In the genomic region with DNA sequence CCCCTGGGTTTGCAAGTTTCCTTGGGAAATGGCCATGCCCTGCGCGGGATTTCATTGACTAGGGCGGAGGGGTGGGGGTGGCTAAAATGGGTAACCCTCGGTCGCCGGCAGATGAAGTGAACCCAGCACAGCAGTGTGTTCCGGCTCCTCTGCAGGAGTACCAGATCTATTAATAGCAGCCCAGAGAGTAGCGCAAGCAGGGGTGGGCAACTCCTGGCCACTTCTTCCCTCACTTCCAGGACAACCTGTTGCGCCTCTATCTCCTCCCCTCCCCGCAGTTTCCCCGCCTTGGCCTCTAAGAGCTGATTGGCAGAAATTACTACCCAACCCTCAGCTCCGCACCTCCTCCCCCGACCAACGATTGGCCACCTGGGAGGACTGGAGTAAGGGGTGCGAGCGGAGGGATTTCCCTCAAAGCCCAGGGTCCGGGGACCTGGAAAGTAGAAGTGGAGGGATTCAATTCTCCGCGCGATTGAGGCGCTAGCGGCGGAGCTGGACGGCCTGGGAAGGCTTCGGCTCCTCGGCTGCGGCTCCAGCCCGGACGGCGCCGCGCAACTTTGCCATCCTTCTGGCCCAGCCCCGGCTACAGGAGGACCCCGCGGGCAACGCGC, we compare ENCODE assay signal across 8 cellular contexts. TPM values are rescaled to one million over a fixed set of nuclear protein-coding genes. Genes with fewer than 3 reads are reported as not detected.
DNase-seq lines count a peak whose midpoint lies in the region; ATAC-seq and TF ChIP-seq lines count a peak whose summit lies in the region.

A gene with protein sequence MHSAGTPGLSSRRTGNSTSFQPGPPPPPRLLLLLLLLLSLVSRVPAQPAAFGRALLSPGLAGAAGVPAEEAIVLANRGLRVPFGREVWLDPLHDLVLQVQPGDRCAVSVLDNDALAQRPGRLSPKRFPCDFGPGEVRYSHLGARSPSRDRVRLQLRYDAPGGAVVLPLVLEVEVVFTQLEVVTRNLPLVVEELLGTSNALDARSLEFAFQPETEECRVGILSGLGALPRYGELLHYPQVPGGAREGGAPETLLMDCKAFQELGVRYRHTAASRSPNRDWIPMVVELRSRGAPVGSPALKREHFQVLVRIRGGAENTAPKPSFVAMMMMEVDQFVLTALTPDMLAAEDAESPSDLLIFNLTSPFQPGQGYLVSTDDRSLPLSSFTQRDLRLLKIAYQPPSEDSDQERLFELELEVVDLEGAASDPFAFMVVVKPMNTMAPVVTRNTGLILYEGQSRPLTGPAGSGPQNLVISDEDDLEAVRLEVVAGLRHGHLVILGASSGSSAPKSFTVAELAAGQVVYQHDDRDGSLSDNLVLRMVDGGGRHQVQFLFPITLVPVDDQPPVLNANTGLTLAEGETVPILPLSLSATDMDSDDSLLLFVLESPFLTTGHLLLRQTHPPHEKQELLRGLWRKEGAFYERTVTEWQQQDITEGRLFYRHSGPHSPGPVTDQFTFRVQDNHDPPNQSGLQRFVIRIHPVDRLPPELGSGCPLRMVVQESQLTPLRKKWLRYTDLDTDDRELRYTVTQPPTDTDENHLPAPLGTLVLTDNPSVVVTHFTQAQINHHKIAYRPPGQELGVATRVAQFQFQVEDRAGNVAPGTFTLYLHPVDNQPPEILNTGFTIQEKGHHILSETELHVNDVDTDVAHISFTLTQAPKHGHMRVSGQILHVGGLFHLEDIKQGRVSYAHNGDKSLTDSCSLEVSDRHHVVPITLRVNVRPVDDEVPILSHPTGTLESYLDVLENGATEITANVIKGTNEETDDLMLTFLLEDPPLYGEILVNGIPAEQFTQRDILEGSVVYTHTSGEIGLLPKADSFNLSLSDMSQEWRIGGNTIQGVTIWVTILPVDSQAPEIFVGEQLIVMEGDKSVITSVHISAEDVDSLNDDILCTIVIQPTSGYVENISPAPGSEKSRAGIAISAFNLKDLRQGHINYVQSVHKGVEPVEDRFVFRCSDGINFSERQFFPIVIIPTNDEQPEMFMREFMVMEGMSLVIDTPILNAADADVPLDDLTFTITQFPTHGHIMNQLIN (N-terminal part only) (plus strand): TSS at position 443 of the 611 bp plus-strand sequence. CDS start 268 bp downstream, outside the sequence.

- TF ChIP-seq CTCF in epithelial cell of proximal tubule (conservative IDR thresholded peaks at IDR 0.05; ENCODE audit: low read depth, low read length): no peak

- peaks cover 9% of the 10 kb centered on the region for H3K27me3 ChIP-seq in effector memory CD4-positive, alpha-beta T cell (replicated peaks; ENCODE audit: control insufficient read depth, insufficient read depth, low read length, poor library complexity, severe bottlenecking)

- POLR2A ChIA-PET in activated CD4-positive, alpha-beta T cell treated with anti-CD3 and anti-CD28 coated beads for 36 hours (lab: Charles Lee): no interaction called here

- no peak for ATAC-seq in activated CD4-positive, alpha-beta T cell treated with anti-CD3 and anti-CD28 coated beads for 36 hours
- no peak for ATAC-seq in GM19035 (IDR thresholded peaks at IDR 0.05; ENCODE audit: unreplicated experiment)

- no peak for DNase-seq in activated CD4-positive, alpha-beta T cell treated with anti-CD3 and anti-CD28 coated beads for 36 hours
- DNase-seq in activated CD4-positive, alpha-beta T cell treated with anti-CD3 and anti-CD28 coated beads for 4 hours: no peak
- DNase-seq in NCI-H82 treated with DMSO at 0.1 percent for 48 hours (lab: John Stamatoyannopoulos, UW; ENCODE audit: unreplicated experiment) (peak; percentile 57), epithelial cell of proximal tubule (ENCODE audit: low read depth) (peak; percentile 56), mucosa of gallbladder (ENCODE audit: low spot score) (peak; percentile 71)
- no peak for DNase-seq in activated T-helper 1 cell treated with anti-CD3 and anti-CD28 coated beads, Interleukin-12 subunit alpha, Interleukin-12 subunit beta, Interleukin-2, Interleukin-4 antibody, amounts not matched to agents 30 ng/mL and 10 ng/mL and 1 ng/mL, durations not matched to agents 14 hours and 24 hours and 36 hours (ENCODE audit: low spot score)
- DNase-seq in effector memory CD4-positive, alpha-beta T cell: no peak

- no peak within 1 kb of the TSS for H3K27ac Mint-ChIP-seq in activated CD4-positive, alpha-beta T cell treated with anti-CD3 and anti-CD28 coated beads for 36 hours
- no peak within 1 kb of the TSS for H3K27ac Mint-ChIP-seq in activated T-helper 1 cell treated with anti-CD3 and anti-CD28 coated beads, Interleukin-12 subunit alpha, Interleukin-12 subunit beta, Interleukin-2, Interleukin-4 antibody, amounts not matched to agents 30 ng/mL and 10 ng/mL and 1 ng/mL, durations not matched to agents 14 hours and 24 hours and 36 hours

- H3K9me3 Mint-ChIP-seq in activated CD4-positive, alpha-beta T cell treated with anti-CD3 and anti-CD28 coated beads for 36 hours (ENCODE audit: low read depth): no peaks in the 10 kb centered on the region
- no peaks in the 10 kb centered on the region for H3K9me3 Mint-ChIP-seq in activated T-helper 1 cell treated with anti-CD3 and anti-CD28 coated beads, Interleukin-12 subunit alpha, Interleukin-12 subunit beta, Interleukin-2, Interleukin-4 antibody, amounts not matched to agents 30 ng/mL and 10 ng/mL and 1 ng/mL, durations not matched to agents 14 hours and 24 hours and 36 hours

- no peaks in the 10 kb centered on the region for H3K36me3 Mint-ChIP-seq in activated CD4-positive, alpha-beta T cell treated with anti-CD3 and anti-CD28 coated beads for 36 hours (ENCODE audit: low read depth)
- H3K36me3 Mint-ChIP-seq in activated T-helper 1 cell treated with anti-CD3 and anti-CD28 coated beads, Interleukin-12 subunit alpha, Interleukin-12 subunit beta, Interleukin-2, Interleukin-4 antibody, amounts not matched to agents 30 ng/mL and 10 ng/mL and 1 ng/mL, durations not matched to agents 14 hours and 24 hours and 36 hours (ENCODE audit: low read depth): no peaks in the 10 kb centered on the region

- H3K36me3 ChIP-seq in effector memory CD4-positive, alpha-beta T cell (ENCODE audit: control insufficient read depth, insufficient read depth, low read length): no peaks in the 10 kb centered on the region

- intact Hi-C loops in activated CD4-positive, alpha-beta T cell treated with anti-CD3 and anti-CD28 coated beads for 36 hours (cut with DNase I, micrococcal nuclease): loop anchor here (5.0 kb wide), 1 partner anchor 186 kb away; no protein-coding TSS in a partner anchor
- intact Hi-C loops in activated T-helper 1 cell treated with anti-CD3 and anti-CD28 coated beads, Interleukin-12 subunit alpha, Interleukin-12 subunit beta, Interleukin-2, Interleukin-4 antibody, amounts not matched to agents 30 ng/mL and 10 ng/mL and 1 ng/mL, durations not matched to agents 14 hours and 24 hours and 36 hours (cut with micrococcal nuclease): no loop called here

- peak within 1 kb of the TSS; percentile 3 for H3K4me3 Mint-ChIP-seq in activated CD4-positive, alpha-beta T cell treated with anti-CD3 and anti-CD28 coated beads for 36 hours
- no peak within 1 kb of the TSS for H3K4me3 Mint-ChIP-seq in activated T-helper 1 cell treated with anti-CD3 and anti-CD28 coated beads, Interleukin-12 subunit alpha, Interleukin-12 subunit beta, Interleukin-2, Interleukin-4 antibody, amounts not matched to agents 30 ng/mL and 10 ng/mL and 1 ng/mL, durations not matched to agents 14 hours and 24 hours and 36 hours

- no peak within 1 kb of the TSS for H3K27ac ChIP-seq in effector memory CD4-positive, alpha-beta T cell (ENCODE audit: insufficient read depth, low read length, poor library complexity, severe bottlenecking)

- peaks cover 19% of the 10 kb centered on the region for H3K27me3 Mint-ChIP-seq in activated CD4-positive, alpha-beta T cell treated with anti-CD3 and anti-CD28 coated beads for 36 hours
- H3K27me3 Mint-ChIP-seq in activated T-helper 1 cell treated with anti-CD3 and anti-CD28 coated beads, Interleukin-12 subunit alpha, Interleukin-12 subunit beta, Interleukin-2, Interleukin-4 antibody, amounts not matched to agents 30 ng/mL and 10 ng/mL and 1 ng/mL, durations not matched to agents 14 hours and 24 hours and 36 hours (ENCODE audit: insufficient read depth): peaks cover 23% of the 10 kb centered on the region

- no peaks in the 10 kb centered on the region for H3K4me1 Mint-ChIP-seq in activated CD4-positive, alpha-beta T cell treated with anti-CD3 and anti-CD28 coated beads for 36 hours
- no peaks in the 10 kb centered on the region for H3K4me1 Mint-ChIP-seq in activated T-helper 1 cell treated with anti-CD3 and anti-CD28 coated beads, Interleukin-12 subunit alpha, Interleukin-12 subunit beta, Interleukin-2, Interleukin-4 antibody, amounts not matched to agents 30 ng/mL and 10 ng/mL and 1 ng/mL, durations not matched to agents 14 hours and 24 hours and 36 hours (ENCODE audit: low read depth)

- no peaks in the 10 kb centered on the region for H3K9me3 ChIP-seq in effector memory CD4-positive, alpha-beta T cell (ENCODE audit: control insufficient read depth, low read length)

- no peaks in the 10 kb centered on the region for H3K4me1 ChIP-seq in effector memory CD4-positive, alpha-beta T cell (ENCODE audit: control insufficient read depth, insufficient read depth, low read length, poor library complexity, severe bottlenecking)

- H3K4me3 ChIP-seq in epithelial cell of proximal tubule (ENCODE audit: low read depth, low read length): peak within 1 kb of the TSS; percentile 79
- no peak within 1 kb of the TSS for H3K4me3 ChIP-seq in effector memory CD4-positive, alpha-beta T cell (ENCODE audit: insufficient read depth, low read depth, low read length, poor library complexity, severe bottlenecking)

- CTCF ChIA-PET in activated CD4-positive, alpha-beta T cell treated with anti-CD3 and anti-CD28 coated beads for 36 hours (lab: Charles Lee): interaction anchor here (0.6 kb wide), 1 partner anchor 228 kb away, joined by 4 read pairs; no protein-coding TSS in a partner anchor

RNA-seq across cellular contexts. Expression of the gene that starts here (rescaled TPM):
- total RNA-seq in activated CD4-positive, alpha-beta T cell treated with anti-CD3 and anti-CD28 coated beads for 36 hours: not detected
- 1.0 and 3.7 TPM in 2 replicates for total RNA-seq in epithelial cell of proximal tubule
- 16.0 TPM for total RNA-seq in mucosa of gallbladder
- 0.05 TPM in 2 replicates for total RNA-seq in activated T-helper 1 cell treated with anti-CD3 and anti-CD28 coated beads, Interleukin-12 subunit alpha, Interleukin-12 subunit beta, Interleukin-2, Interleukin-4 antibody, amounts not matched to agents 30 ng/mL and 10 ng/mL and 1 ng/mL, durations not matched to agents 14 hours and 24 hours and 36 hours

Comparison
In these comparisons a context has a peak if more than half of its experiments do, and no peak if none do; other contexts are left out.
1. DNase-seq: peak in NCI-H82 treated with DMSO at 0.1 percent for 48 hours (single experiment), epithelial cell of proximal tubule (single experiment) and mucosa of gallbladder (single experiment); none in activated CD4-positive, alpha-beta T cell treated with anti-CD3 and anti-CD28 coated beads for 36 hours (single experiment), activated CD4-positive, alpha-beta T cell treated with anti-CD3 and anti-CD28 coated beads for 4 hours (0 of 2), activated T-helper 1 cell treated with anti-CD3 and anti-CD28 coated beads, Interleukin-12 subunit alpha, Interleukin-12 subunit beta, Interleukin-2, Interleukin-4 antibody, amounts not matched to agents 30 ng/mL and 10 ng/mL and 1 ng/mL, durations not matched to agents 14 hours and 24 hours and 36 hours (single experiment) and effector memory CD4-positive, alpha-beta T cell (0 of 3).